ENCODE assay signal across 8 cellular contexts in the genomic region with DNA sequence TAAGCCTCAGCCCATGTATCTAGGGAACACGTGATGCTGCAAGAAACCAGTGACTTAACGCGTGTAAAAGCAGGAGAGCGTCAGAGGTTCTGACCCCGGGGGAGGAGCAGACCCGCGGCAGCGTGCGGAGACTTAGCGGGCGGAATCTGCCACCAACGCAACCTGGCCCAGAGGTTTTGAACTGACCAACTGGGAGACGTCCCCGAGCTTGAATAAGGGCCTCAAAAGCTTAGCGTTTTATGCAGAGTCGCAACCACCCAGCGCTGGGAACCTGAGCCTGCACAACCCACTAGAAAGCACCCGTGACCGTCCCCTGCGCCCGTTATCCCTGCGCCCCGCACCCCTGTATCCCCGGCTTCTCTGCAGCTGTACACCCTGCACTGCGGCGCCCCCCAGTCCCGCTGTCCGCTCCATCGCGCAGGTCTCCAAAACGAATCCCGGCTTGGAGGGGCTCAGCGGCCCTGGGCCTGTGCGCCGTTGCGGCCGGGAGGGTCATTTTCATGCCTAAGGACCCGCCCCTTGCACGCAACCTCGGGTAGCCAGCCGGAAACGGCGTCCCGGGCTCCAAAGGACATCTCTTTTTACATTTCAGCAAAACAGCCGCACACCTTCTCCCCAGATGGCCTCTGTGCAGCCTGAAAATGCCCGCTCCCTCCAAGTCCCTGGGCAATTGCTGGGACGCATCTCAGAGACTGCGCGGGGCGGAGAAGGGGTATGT. TPM values are rescaled to one million over a fixed set of nuclear protein-coding genes. Genes with fewer than 3 reads are reported as not detected.
DNase-seq lines count a peak whose midpoint lies in the region; ATAC-seq and TF ChIP-seq lines count a peak whose summit lies in the region.

No MANE protein-coding gene starts in this region.

- TF ChIP-seq CTCF in Calu3 (IDR thresholded peaks at IDR 0.05; ENCODE audit: unreplicated experiment) (no peak), thoracic aorta (IDR thresholded peaks at IDR 0.05) (no peak)

- no peak overlapping the region for H3K27ac Mint-ChIP-seq in Calu3 (ENCODE audit: unreplicated experiment)
- H3K27ac Mint-ChIP-seq in activated CD4-positive, alpha-beta T cell treated with anti-CD3 and anti-CD28 coated beads, Interleukin-2, amount 10 ng/mL, durations not matched to agents 24 days and 14 days: peak overlapping the region; percentile 27

- H3K27me3 Mint-ChIP-seq in Calu3 (ENCODE audit: unreplicated experiment): peaks cover 62% of the 10 kb centered on the region
- H3K27me3 Mint-ChIP-seq in activated CD4-positive, alpha-beta T cell treated with anti-CD3 and anti-CD28 coated beads, Interleukin-2, amount 10 ng/mL, durations not matched to agents 24 days and 14 days: peaks cover 54% of the 10 kb centered on the region

- ATAC-seq in thoracic aorta (ENCODE audit: insufficient number of reproducible peaks, low FRiP score, low read depth) (no peak), GM21528 (IDR thresholded peaks at IDR 0.05; ENCODE audit: low FRiP score, unreplicated experiment) (no peak)

- H3K27ac ChIP-seq in GM23248 (no peak overlapping the region), muscle layer of colon (ENCODE audit: low read depth, low read length) (no peak overlapping the region), thoracic aorta (no peak overlapping the region)

- CTCF ChIA-PET in Calu3 (lab: Charles Lee): interaction anchor here (0.6 kb wide), 3 partner anchors 15 to 397 kb away, joined by 3 to 6 read pairs (median 5); a partner anchor contains a TSS

- BruUV-seq in Calu3 (replicated peaks; lab: Mats Ljungman, UMichigan): no TSS peak

- no peaks in the 10 kb centered on the region for H3F3A ChIP-seq in GM23248 (ENCODE audit: insufficient read depth)

- H3K4me3 ChIP-seq in GM23248 (peak overlapping the region; percentile 49), muscle layer of colon (ENCODE audit: low read depth in 1 of 2, low read length in 2 of 2) (peak overlapping the region; percentile 3 to 54), thoracic aorta (peak overlapping the region; percentile 59)

- H3K79me2 ChIP-seq in GM23248 (ENCODE audit: insufficient read depth): no peaks in the 10 kb centered on the region

- H3K9ac ChIP-seq in GM23248 (peak overlapping the region; percentile 35; the same call in 1 of the 2 replicates), muscle layer of colon (ENCODE audit: low read length) (no peak overlapping the region)

- peak overlapping the region; percentile 64 for H3K4me2 ChIP-seq in GM23248 (ENCODE audit: unreplicated experiment)

- H3K27me3 ChIP-seq in GM23248 (replicated peaks; ENCODE audit: insufficient read depth): peaks cover 64% of the 10 kb centered on the region
- peaks cover 20 to 47% of the 10 kb centered on the region in 2 donors for H3K27me3 ChIP-seq in muscle layer of colon (ENCODE audit: control insufficient read depth in 1 of 2, insufficient read depth in 2 of 2, low read length in 2 of 2)
- H3K27me3 ChIP-seq in thoracic aorta (replicated peaks; ENCODE audit: insufficient read depth): no peaks in the 10 kb centered on the region

- H3K9me3 ChIP-seq in GM23248 (ENCODE audit: low read depth) (no peaks in the 10 kb centered on the region), muscle layer of colon (ENCODE audit: low read length) (no peaks in the 10 kb centered on the region), thoracic aorta (no peaks in the 10 kb centered on the region)

- H3K4me1 Mint-ChIP-seq in Calu3 (ENCODE audit: low read depth, unreplicated experiment): peaks cover 17% of the 10 kb centered on the region
- peaks cover 12% of the 10 kb centered on the region for H3K4me1 Mint-ChIP-seq in activated CD4-positive, alpha-beta T cell treated with anti-CD3 and anti-CD28 coated beads, Interleukin-2, amount 10 ng/mL, durations not matched to agents 24 days and 14 days

- peak overlapping the region; percentile 59 for H2AFZ ChIP-seq in GM23248

- H3K4me3 Mint-ChIP-seq in Calu3 (ENCODE audit: low read depth, unreplicated experiment): peak overlapping the region; percentile 56
- peak overlapping the region; percentile 78 for H3K4me3 Mint-ChIP-seq in activated CD4-positive, alpha-beta T cell treated with anti-CD3 and anti-CD28 coated beads, Interleukin-2, amount 10 ng/mL, durations not matched to agents 24 days and 14 days

- H3K36me3 ChIP-seq in GM23248 (ENCODE audit: low read depth) (no peaks in the 10 kb centered on the region), muscle layer of colon (ENCODE audit: insufficient read depth, low read length) (no peaks in the 10 kb centered on the region), thoracic aorta (no peaks in the 10 kb centered on the region)

- peaks cover 4% of the 10 kb centered on the region for H3K36me3 Mint-ChIP-seq in Calu3 (ENCODE audit: insufficient read depth, unreplicated experiment)
- H3K36me3 Mint-ChIP-seq in activated CD4-positive, alpha-beta T cell treated with anti-CD3 and anti-CD28 coated beads, Interleukin-2, amount 10 ng/mL, durations not matched to agents 24 days and 14 days (ENCODE audit: low read depth): no peaks in the 10 kb centered on the region

- TF ChIP-seq POLR2A in erythroblast (IDR thresholded peaks at IDR 0.05; ENCODE audit: low read length): no peak

- H3K9me2 ChIP-seq in GM23248 (ENCODE audit: insufficient read depth): no peaks in the 10 kb centered on the region

- no peaks in the 10 kb centered on the region for H4K20me1 ChIP-seq in GM23248 (ENCODE audit: insufficient read depth)

- DNase-seq in Calu3 (peak; percentile 8), GM23248 (peak; percentile 70), erythroblast (lab: John Stamatoyannopoulos, UW) (peak; percentile 36 to 44), thoracic aorta (ENCODE audit: low spot score) (no peak), KBM-7 (no peak)
- DNase-seq in activated CD4-positive, alpha-beta T cell treated with anti-CD3 and anti-CD28 coated beads, Interleukin-2, amount 10 ng/mL, durations not matched to agents 24 days and 14 days: peak; percentile 82

- in situ Hi-C loops in GM23248 (cut with MboI): no loop called here
- in situ Hi-C loops in KBM-7 (cut with MboI; ENCODE audit: low pct_unique_long_range_greater_than_20kb, low sequenced_read_pairs): no loop called here

- WGBS in GM23248 (ENCODE audit: low coverage in 1 of 2, low lambda C conversion rate in 2 of 2, missing lambda C conversion rate in 2 of 2), 2 experiments: 7% methylated on average over 40 to 50 of the region's 50 CpGs

- H3K4me1 ChIP-seq in GM23248 (ENCODE audit: insufficient read depth): no peaks in the 10 kb centered on the region
- H3K4me1 ChIP-seq in muscle layer of colon (ENCODE audit: insufficient read depth, low read length): peaks cover 12% of the 10 kb centered on the region
- peaks cover 0 to 10% of the 10 kb centered on the region in 2 donors for H3K4me1 ChIP-seq in thoracic aorta (ENCODE audit: control insufficient read depth in 1 of 2, low read depth in 2 of 2)

- H3K9me3 Mint-ChIP-seq in Calu3 (ENCODE audit: low read depth, unreplicated experiment): no peaks in the 10 kb centered on the region
- no peaks in the 10 kb centered on the region for H3K9me3 Mint-ChIP-seq in activated CD4-positive, alpha-beta T cell treated with anti-CD3 and anti-CD28 coated beads, Interleukin-2, amount 10 ng/mL, durations not matched to agents 24 days and 14 days

- intact Hi-C loops in Calu3 (cut with micrococcal nuclease; ENCODE audit: unreplicated experiment): no loop called here
- intact Hi-C loops in activated CD4-positive, alpha-beta T cell treated with anti-CD3 and anti-CD28 coated beads, Interleukin-2, amount 10 ng/mL, durations not matched to agents 24 days and 14 days (cut with micrococcal nuclease): no loop called here

RNA-seq across cellular contexts. Expression of a gene that starts 29.4 kb away (rescaled TPM):
- total RNA-seq in Calu3 (2022) (2.3 and 3.8 TPM in 2 replicates), thoracic aorta (under 1 TPM in 1 of 2 donors, not detected in 1; 0.56 TPM)
- not detected in 2 replicates for total RNA-seq in GM23248 (2014; rRNA removed; shearing (Covaris generic))
- 0.26 and 0.43 TPM in 2 replicates for polyA plus RNA-seq in GM23248 (2016; fragmentation: Nextera tagmentation; extraction: Ambion mirVana)
- 1.7 and 2.8 TPM in 2 replicates for total RNA-seq in activated CD4-positive, alpha-beta T cell treated with anti-CD3 and anti-CD28 coated beads, Interleukin-2, amount 10 ng/mL, durations not matched to agents 24 days and 14 days

RNA-seq across cellular contexts. Expression of a gene that starts 39.4 kb away (rescaled TPM):
- total RNA-seq in Calu3 (2022): 62.9 and 68.2 TPM in 2 replicates
- total RNA-seq in GM23248 (2014; rRNA removed; shearing (Covaris generic)): 21.3 and 24.7 TPM in 2 replicates
- 8.6 and 9.8 TPM in 2 replicates for polyA plus RNA-seq in GM23248 (2016; fragmentation: Nextera tagmentation; extraction: Ambion mirVana)
- 55.7 and 59.3 TPM in 2 replicates for total RNA-seq in activated CD4-positive, alpha-beta T cell treated with anti-CD3 and anti-CD28 coated beads, Interleukin-2, amount 10 ng/mL, durations not matched to agents 24 days and 14 days
- 10 to 100 TPM; 30.1 to 32.5 TPM for total RNA-seq in thoracic aorta

RNA-seq across cellular contexts. Expression of a gene that starts 41.2 kb away (rescaled TPM):
- total RNA-seq in Calu3 (2022): 87.1 and 99.2 TPM in 2 replicates
- total RNA-seq in GM23248 (2014; rRNA removed; shearing (Covaris generic)): 81.9 and 92.8 TPM in 2 replicates
- polyA plus RNA-seq in GM23248 (2016; fragmentation: Nextera tagmentation; extraction: Ambion mirVana): 38.8 and 79.4 TPM in 2 replicates
- total RNA-seq in activated CD4-positive, alpha-beta T cell treated with anti-CD3 and anti-CD28 coated beads, Interleukin-2, amount 10 ng/mL, durations not matched to agents 24 days and 14 days: 148 and 150 TPM in 2 replicates
- 10 to 100 TPM; 35.6 to 70.1 TPM for total RNA-seq in thoracic aorta

Comparison
In these comparisons a context has a peak if more than half of its experiments do, and no peak if none do; other contexts are left out.
1. DNase-seq: peak in Calu3 (single experiment), GM23248 (single experiment), activated CD4-positive, alpha-beta T cell treated with anti-CD3 and anti-CD28 coated beads, Interleukin-2, amount 10 ng/mL, durations not matched to agents 24 days and 14 days (single experiment) and erythroblast (2 of 2); none in thoracic aorta (single experiment) and KBM-7 (single experiment).
2. Peak in every context shown above with its lines, with median percentiles within 50 percentile points of each other: H3K4me3 ChIP-seq.